2 cellular contexts compared by ENCODE assay signal in the genomic region with DNA sequence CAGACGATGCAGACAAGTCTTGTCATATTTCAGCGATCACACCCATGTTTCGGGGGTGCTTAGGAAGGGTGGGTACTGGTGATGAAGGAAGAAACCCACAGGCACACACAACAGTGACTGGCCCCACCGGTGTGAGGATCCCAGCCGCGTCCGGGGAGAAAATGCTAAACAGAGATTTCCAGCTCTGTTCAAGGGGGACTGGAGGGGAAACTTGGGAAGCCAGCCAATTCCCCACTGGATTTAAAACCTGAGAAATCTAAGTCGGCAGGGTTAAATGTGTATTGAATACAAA.
TF ChIP-seq lines count a peak whose summit lies in the region.

No MANE protein-coding gene starts in this region.

TF ChIP-seq in SK-N-SH, 30 proteins besides CTCF, POLR2A, EP300 and RAD21 (continued from another document):
- TF ChIP-seq FOXJ3 (CRISPR knock-in tag; IDR thresholded peaks at IDR 0.05), result no peak

TF ChIP-seq in SK-N-SH treated with all-trans-retinoic acid at 6 μM for 48 hours, 23 proteins besides CTCF, POLR2A, EP300 and RAD21 (continued from another document):
- TF ChIP-seq, protein P1, sequence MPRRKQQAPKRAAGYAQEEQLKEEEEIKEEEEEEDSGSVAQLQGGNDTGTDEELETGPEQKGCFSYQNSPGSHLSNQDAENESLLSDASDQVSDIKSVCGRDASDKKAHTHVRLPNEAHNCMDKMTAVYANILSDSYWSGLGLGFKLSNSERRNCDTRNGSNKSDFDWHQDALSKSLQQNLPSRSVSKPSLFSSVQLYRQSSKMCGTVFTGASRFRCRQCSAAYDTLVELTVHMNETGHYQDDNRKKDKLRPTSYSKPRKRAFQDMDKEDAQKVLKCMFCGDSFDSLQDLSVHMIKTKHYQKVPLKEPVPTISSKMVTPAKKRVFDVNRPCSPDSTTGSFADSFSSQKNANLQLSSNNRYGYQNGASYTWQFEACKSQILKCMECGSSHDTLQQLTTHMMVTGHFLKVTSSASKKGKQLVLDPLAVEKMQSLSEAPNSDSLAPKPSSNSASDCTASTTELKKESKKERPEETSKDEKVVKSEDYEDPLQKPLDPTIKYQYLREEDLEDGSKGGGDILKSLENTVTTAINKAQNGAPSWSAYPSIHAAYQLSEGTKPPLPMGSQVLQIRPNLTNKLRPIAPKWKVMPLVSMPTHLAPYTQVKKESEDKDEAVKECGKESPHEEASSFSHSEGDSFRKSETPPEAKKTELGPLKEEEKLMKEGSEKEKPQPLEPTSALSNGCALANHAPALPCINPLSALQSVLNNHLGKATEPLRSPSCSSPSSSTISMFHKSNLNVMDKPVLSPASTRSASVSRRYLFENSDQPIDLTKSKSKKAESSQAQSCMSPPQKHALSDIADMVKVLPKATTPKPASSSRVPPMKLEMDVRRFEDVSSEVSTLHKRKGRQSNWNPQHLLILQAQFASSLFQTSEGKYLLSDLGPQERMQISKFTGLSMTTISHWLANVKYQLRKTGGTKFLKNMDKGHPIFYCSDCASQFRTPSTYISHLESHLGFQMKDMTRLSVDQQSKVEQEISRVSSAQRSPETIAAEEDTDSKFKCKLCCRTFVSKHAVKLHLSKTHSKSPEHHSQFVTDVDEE (CRISPR knock-in tag; IDR thresholded peaks at IDR 0.05), result no peak
- TF ChIP-seq CSDC2 (CRISPR knock-in tag; IDR thresholded peaks at IDR 0.05), result no peak
- TF ChIP-seq, protein P2, sequence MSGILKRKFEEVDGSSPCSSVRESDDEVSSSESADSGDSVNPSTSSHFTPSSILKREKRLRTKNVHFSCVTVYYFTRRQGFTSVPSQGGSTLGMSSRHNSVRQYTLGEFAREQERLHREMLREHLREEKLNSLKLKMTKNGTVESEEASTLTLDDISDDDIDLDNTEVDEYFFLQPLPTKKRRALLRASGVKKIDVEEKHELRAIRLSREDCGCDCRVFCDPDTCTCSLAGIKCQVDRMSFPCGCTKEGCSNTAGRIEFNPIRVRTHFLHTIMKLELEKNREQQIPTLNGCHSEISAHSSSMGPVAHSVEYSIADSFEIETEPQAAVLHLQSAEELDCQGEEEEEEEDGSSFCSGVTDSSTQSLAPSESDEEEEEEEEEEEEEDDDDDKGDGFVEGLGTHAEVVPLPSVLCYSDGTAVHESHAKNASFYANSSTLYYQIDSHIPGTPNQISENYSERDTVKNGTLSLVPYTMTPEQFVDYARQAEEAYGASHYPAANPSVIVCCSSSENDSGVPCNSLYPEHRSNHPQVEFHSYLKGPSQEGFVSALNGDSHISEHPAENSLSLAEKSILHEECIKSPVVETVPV (CRISPR knock-in tag; IDR thresholded peaks at IDR 0.05), result no peak
- no peak for TF ChIP-seq ISL1 (CRISPR knock-in tag; IDR thresholded peaks at IDR 0.05)
- no peak for TF ChIP-seq TOX (CRISPR knock-in tag; IDR thresholded peaks at IDR 0.05; ENCODE audit: borderline replicate concordance)
- TF ChIP-seq ZC3H10 (CRISPR knock-in tag; IDR thresholded peaks at IDR 0.05), result no peak
- TF ChIP-seq BACH2 (CRISPR knock-in tag; IDR thresholded peaks at IDR 0.05; ENCODE audit: borderline replicate concordance), result no peak
- no peak for TF ChIP-seq ZFP30 (CRISPR knock-in tag; IDR thresholded peaks at IDR 0.05)
- TF ChIP-seq, protein P3, sequence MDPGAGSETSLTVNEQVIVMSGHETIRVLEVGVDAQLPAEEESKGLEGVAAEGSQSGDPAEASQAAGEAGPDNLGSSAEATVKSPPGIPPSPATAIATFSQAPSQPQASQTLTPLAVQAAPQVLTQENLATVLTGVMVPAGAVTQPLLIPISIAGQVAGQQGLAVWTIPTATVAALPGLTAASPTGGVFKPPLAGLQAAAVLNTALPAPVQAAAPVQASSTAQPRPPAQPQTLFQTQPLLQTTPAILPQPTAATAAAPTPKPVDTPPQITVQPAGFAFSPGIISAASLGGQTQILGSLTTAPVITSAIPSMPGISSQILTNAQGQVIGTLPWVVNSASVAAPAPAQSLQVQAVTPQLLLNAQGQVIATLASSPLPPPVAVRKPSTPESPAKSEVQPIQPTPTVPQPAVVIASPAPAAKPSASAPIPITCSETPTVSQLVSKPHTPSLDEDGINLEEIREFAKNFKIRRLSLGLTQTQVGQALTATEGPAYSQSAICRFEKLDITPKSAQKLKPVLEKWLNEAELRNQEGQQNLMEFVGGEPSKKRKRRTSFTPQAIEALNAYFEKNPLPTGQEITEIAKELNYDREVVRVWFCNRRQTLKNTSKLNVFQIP (CRISPR knock-in tag; IDR thresholded peaks at IDR 0.05; ENCODE audit: borderline replicate concordance, low read depth), result no peak
- no peak for TF ChIP-seq TCF4 (CRISPR knock-in tag; IDR thresholded peaks at IDR 0.05; ENCODE audit: borderline replicate concordance)
- TF ChIP-seq PPARA (CRISPR knock-in tag; IDR thresholded peaks at IDR 0.05; ENCODE audit: borderline replicate concordance), result no peak
- no peak for TF ChIP-seq ZNF70 (CRISPR knock-in tag; IDR thresholded peaks at IDR 0.05)
